8 cellular contexts compared by ENCODE assay signal in the genomic region with DNA sequence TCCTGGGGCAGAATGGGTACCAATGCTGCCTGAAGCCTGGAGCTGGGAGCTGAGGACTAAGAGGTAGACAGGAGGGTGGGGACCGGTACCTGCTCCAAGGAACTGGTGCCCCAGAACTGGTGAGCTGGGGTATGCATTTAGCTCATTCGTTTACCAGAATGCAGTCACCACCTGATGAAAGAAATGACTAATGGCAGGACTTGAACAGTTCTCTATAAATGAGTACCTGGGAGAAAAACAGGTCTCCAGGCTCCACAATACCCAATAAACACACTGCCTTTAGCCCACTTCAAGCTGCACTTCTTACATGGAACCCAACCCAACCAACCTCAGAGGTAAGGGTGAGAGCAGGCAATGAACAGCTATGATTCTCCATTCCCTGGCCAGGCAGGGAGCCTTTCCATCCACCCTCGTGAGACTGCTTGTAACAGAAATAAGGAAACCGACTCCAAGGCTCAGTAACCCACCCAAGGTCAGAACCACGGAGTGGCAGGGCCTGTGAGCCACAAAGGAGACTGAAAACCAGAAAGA. TPM values are rescaled to one million over a fixed set of nuclear protein-coding genes. Genes with fewer than 3 reads are reported as not detected.
A peak's percentile ranks its signal among the peaks of the same experiment; 100 is the strongest.
DNase-seq lines count a peak whose midpoint lies in the region; ATAC-seq, FAIRE-seq and TF ChIP-seq lines count a peak whose summit lies in the region.

No MANE protein-coding gene starts in this region.

- DNase-seq in GM12891 (ENCODE audit: insufficient read length, low spot score) (no peak), brain microvascular endothelial cell (no peak), upper lobe of right lung (no peak), EL (no peak)

- H3K4me2 ChIP-seq in parathyroid adenoma (ENCODE audit: low read length): no peak overlapping the region

- peak; percentile 45; the same call in 1 of the 2 replicates for TF ChIP-seq POLR2A in GM12891 (IDR thresholded peaks at IDR 0.05; ENCODE audit: low read depth, low read length)

- H3K27me3 ChIP-seq in brain microvascular endothelial cell (replicated peaks): no peaks in the 10 kb centered on the region
- no peaks in the 10 kb centered on the region for H3K27me3 ChIP-seq in parathyroid adenoma (ENCODE audit: control insufficient read depth, insufficient read depth, low read length)
- H3K27me3 ChIP-seq in upper lobe of right lung: no peaks in the 10 kb centered on the region

- peak overlapping the region; percentile 15 for H3K27ac ChIP-seq in brain microvascular endothelial cell
- H3K27ac ChIP-seq in parathyroid adenoma: peak overlapping the region; percentile 34
- H3K27ac ChIP-seq in upper lobe of right lung: no peak overlapping the region

- peak; percentile 51 for ATAC-seq in HG03045 (IDR thresholded peaks at IDR 0.05; ENCODE audit: unreplicated experiment)
- ATAC-seq in GM19395 (IDR thresholded peaks at IDR 0.05; ENCODE audit: unreplicated experiment): no peak
- no peak for ATAC-seq in HG03135 (IDR thresholded peaks at IDR 0.05; ENCODE audit: unreplicated experiment)
- ATAC-seq in upper lobe of right lung: no peak

- H3K9me3 ChIP-seq in parathyroid adenoma (ENCODE audit: control insufficient read depth, low read length) (no peaks in the 10 kb centered on the region), upper lobe of right lung (no peaks in the 10 kb centered on the region)

- no peak overlapping the region for H3K9ac ChIP-seq in parathyroid adenoma

- peaks cover 21% of the 10 kb centered on the region for H3K79me2 ChIP-seq in parathyroid adenoma

- H3K36me3 ChIP-seq in brain microvascular endothelial cell (replicated peaks) (peaks cover 18% of the 10 kb centered on the region), parathyroid adenoma (ENCODE audit: control insufficient read depth, insufficient read depth, low read length) (no peaks in the 10 kb centered on the region), upper lobe of right lung (peaks cover 25% of the 10 kb centered on the region)

- no peak overlapping the region for H2AFZ ChIP-seq in parathyroid adenoma

- in situ Hi-C loops in brain microvascular endothelial cell (cut with HindIII; ENCODE audit: low pct_ligation_motif_present, low sequenced_read_pairs): no loop called here

- TF ChIP-seq CTCF in brain microvascular endothelial cell (IDR thresholded peaks at IDR 0.05; ENCODE audit: low read depth, low read length, missing control alignments): no peak
- TF ChIP-seq CTCF in parathyroid adenoma (IDR thresholded peaks at IDR 0.05): no peak
- no peak for TF ChIP-seq CTCF in upper lobe of right lung (IDR thresholded peaks at IDR 0.05)

- H3K4me3 ChIP-seq in brain microvascular endothelial cell (ENCODE audit: low read depth, low read length) (no peak overlapping the region), parathyroid adenoma (ENCODE audit: low read depth, low read length) (no peak overlapping the region), upper lobe of right lung (no peak overlapping the region)

- FAIRE-seq in GM12891 (lab: Jason Lieb, UNC): no peak

- intact Hi-C loops in upper lobe of right lung (cut with DNase I): no loop called here

- H3K4me1 ChIP-seq in parathyroid adenoma: peaks cover 13% of the 10 kb centered on the region
- H3K4me1 ChIP-seq in upper lobe of right lung: peaks cover 89% of the 10 kb centered on the region

TF ChIP-seq in GM12891, 5 proteins besides CTCF, POLR2A, EP300 and RAD21:
- peak; percentile 35; the same call in 1 of the 2 replicates for TF ChIP-seq POLR2AphosphoS5 (IDR thresholded peaks at IDR 0.05; ENCODE audit: low read depth, low read length)
- TF ChIP-seq POU2F2 (IDR thresholded peaks at IDR 0.05; ENCODE audit: low read depth, low read length): peak; percentile 80; the same call in 1 of the 2 replicates
- peak; percentile 35; the same call in 1 of the 2 replicates for TF ChIP-seq SPI1 (IDR thresholded peaks at IDR 0.05; ENCODE audit: low read depth, low read length)
- no peak for TF ChIP-seq TAF1 (IDR thresholded peaks at IDR 0.05; ENCODE audit: low read depth, low read length)
- no peak for TF ChIP-seq PAX5 (IDR thresholded peaks at IDR 0.05; ENCODE audit: insufficient read depth, low read length, severe bottlenecking)

RNA-seq across cellular contexts. Expression of gene FKBP1A, which starts 15.4 kb away (rescaled TPM):
- polyA plus RNA-seq in GM12891 (2012; ENCODE audit: low read depth, missing spikeins): 221 TPM
- 266 TPM for total RNA-seq in upper lobe of right lung

RNA-seq across cellular contexts. Expression of gene SDCBP2, which starts 48.5 kb away (rescaled TPM):
- polyA plus RNA-seq in GM12891 (2012; ENCODE audit: low read depth, missing spikeins): 0.77 TPM
- total RNA-seq in upper lobe of right lung: 10.9 TPM
